In genomic region chr6:13461352-13461751, GRCh38 we compare ENCODE assay signal across 1 cellular context.
A peak's percentile ranks its signal among the peaks of the same experiment; 100 is the strongest.
TF ChIP-seq lines count a peak whose summit lies in the region.

No MANE protein-coding gene starts in this region.

TF ChIP-seq in HepG2, 621 proteins besides CTCF, POLR2A, EP300 and RAD21:
- TF ChIP-seq GATAD2A (CRISPR knock-in tag; IDR thresholded peaks at IDR 0.05), result no peak
- TF ChIP-seq HNRNPL (IDR thresholded peaks at IDR 0.05; ENCODE audit: low read depth, low read length), result no peak
- TF ChIP-seq RXRA (CRISPR knock-in tag; IDR thresholded peaks at IDR 0.05), result no peak
- no peak for TF ChIP-seq ZNF577 (CRISPR knock-in tag; IDR thresholded peaks at IDR 0.05; ENCODE audit: borderline replicate concordance, low read depth)
- peak; percentile 51; the same call in 1 of the 2 replicates for TF ChIP-seq EED (CRISPR knock-in tag; IDR thresholded peaks at IDR 0.05)
- no peak for TF ChIP-seq ZNF891 (CRISPR knock-in tag; IDR thresholded peaks at IDR 0.05)
- no peak for TF ChIP-seq RAD51 (IDR thresholded peaks at IDR 0.05; ENCODE audit: borderline replicate concordance)
- TF ChIP-seq ZBTB21 (CRISPR knock-in tag; IDR thresholded peaks at IDR 0.05), result no peak
